33 cellular contexts compared by ENCODE assay signal in the genomic region with DNA sequence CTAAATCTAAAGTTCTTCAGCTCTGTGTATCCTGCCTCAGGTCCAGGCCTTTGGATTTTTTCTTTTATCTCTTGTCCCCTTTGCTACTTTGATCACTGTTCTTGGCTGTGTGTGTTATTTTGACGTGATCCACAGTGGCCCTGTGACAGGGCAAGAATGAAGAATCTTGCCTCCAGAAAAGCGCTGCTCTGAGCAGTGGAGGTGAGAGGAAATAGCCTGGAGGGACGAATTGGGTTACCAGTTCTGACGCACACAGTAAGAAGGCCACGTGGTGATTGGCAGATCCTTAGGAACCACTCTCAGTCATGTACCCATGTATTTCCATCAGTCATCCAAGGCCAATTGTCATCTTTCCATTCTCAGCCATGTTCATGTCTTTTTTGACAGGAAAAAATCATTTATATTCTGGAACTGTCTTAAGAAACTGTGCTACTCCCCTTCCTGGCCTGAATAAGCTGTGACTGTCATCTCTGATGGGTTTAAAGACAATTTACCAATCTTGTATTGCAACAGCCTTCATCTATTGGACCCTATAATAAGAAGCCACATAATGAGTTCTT. TPM values are rescaled to one million over a fixed set of nuclear protein-coding genes. Genes with fewer than 3 reads are reported as not detected.
"Had no signal": no experiment of that assay in that cellular context is flagged by ENCODE, and none has a peak within 500 bp of the region (broad histone marks: within the 10 kb centered on the region; RNA-seq: fewer than 3 reads in every experiment).

No MANE protein-coding gene starts in this region.

- H3K4me1 ChIP-seq: adrenal gland, body of pancreas, breast epithelium, SJCRH30 had no signal

- H3K27me3 Mint-ChIP-seq: activated CD4-positive, alpha-beta memory T cell treated with anti-CD3 and anti-CD28 coated beads, Interleukin-2, amount 10 ng/mL, durations not matched to agents 7 days and 5 days had no signal

- H3K36me3 ChIP-seq: adrenal gland, breast epithelium, SJCRH30 had no signal

- H3K27ac Mint-ChIP-seq: activated CD4-positive, alpha-beta memory T cell treated with anti-CD3 and anti-CD28 coated beads, Interleukin-2, amount 10 ng/mL, durations not matched to agents 7 days and 5 days; activated CD4-positive, alpha-beta T cell treated with anti-CD3 and anti-CD28 coated beads for 36 hours; activated naive CD4-positive, alpha-beta T cell treated with anti-CD3 and anti-CD28 coated beads for 36 hours; activated naive CD4-positive, alpha-beta T cell treated with anti-CD3 and anti-CD28 coated beads, Interleukin-2, amount 50 U/mL, for 72 hours; T-helper 1 cell treated with Interleukin-12 subunit alpha and Interleukin-12 subunit beta and Interleukin-4 antibody, amounts not matched to agents 30 μg/mL and 1 μg/mL, for 36 hours; T-helper 2 cell treated with Interferon-gamma antibody and Interleukin-4, amounts not matched to agents 5 μg/mL and 100 μg/mL, for 36 hours had no signal

- H3K27me3 ChIP-seq: adrenal gland, body of pancreas, SJCRH30 had no signal

- H3K4me1 Mint-ChIP-seq: activated CD4-positive, alpha-beta memory T cell treated with anti-CD3 and anti-CD28 coated beads, Interleukin-2, amount 10 ng/mL, durations not matched to agents 7 days and 5 days; activated CD4-positive, alpha-beta T cell treated with anti-CD3 and anti-CD28 coated beads for 36 hours had no signal

- H3K9me2 ChIP-seq: SK-N-SH had no signal

- ATAC-seq: activated CD4-positive, alpha-beta T cell treated with anti-CD3 and anti-CD28 coated beads for 36 hours; activated naive CD4-positive, alpha-beta T cell treated with anti-CD3 and anti-CD28 coated beads, Interleukin-2, amount 50 U/mL, for 72 hours; body of pancreas had no signal

- H2AFZ ChIP-seq: PC-9 had no signal

- H3K4me3 Mint-ChIP-seq: activated CD4-positive, alpha-beta memory T cell treated with anti-CD3 and anti-CD28 coated beads, Interleukin-2, amount 10 ng/mL, durations not matched to agents 7 days and 5 days; activated CD4-positive, alpha-beta T cell treated with anti-CD3 and anti-CD28 coated beads for 36 hours; activated naive CD4-positive, alpha-beta T cell treated with anti-CD3 and anti-CD28 coated beads for 36 hours; T-helper 1 cell treated with Interleukin-12 subunit alpha and Interleukin-12 subunit beta and Interleukin-4 antibody, amounts not matched to agents 30 μg/mL and 1 μg/mL, for 36 hours; T-helper 2 cell treated with Interferon-gamma antibody and Interleukin-4, amounts not matched to agents 5 μg/mL and 100 μg/mL, for 36 hours had no signal

- H3K9me3 Mint-ChIP-seq: activated CD4-positive, alpha-beta memory T cell treated with anti-CD3 and anti-CD28 coated beads, Interleukin-2, amount 10 ng/mL, durations not matched to agents 7 days and 5 days; T-helper 1 cell treated with Interleukin-12 subunit alpha and Interleukin-12 subunit beta and Interleukin-4 antibody, amounts not matched to agents 30 μg/mL and 1 μg/mL, for 36 hours; T-helper 2 cell treated with Interferon-gamma antibody and Interleukin-4, amounts not matched to agents 5 μg/mL and 100 μg/mL, for 36 hours had no signal

- DNase-seq: activated CD4-positive, alpha-beta memory T cell treated with anti-CD3 and anti-CD28 coated beads, Interleukin-2, amount 10 ng/mL, durations not matched to agents 7 days and 5 days; activated CD4-positive, alpha-beta T cell treated with anti-CD3 and anti-CD28 coated beads for 36 hours; activated gamma-delta T cell treated with Interleukin-2 at 50 U/mL for 16 hours; activated naive CD4-positive, alpha-beta T cell treated with anti-CD3 and anti-CD28 coated beads for 36 hours; activated T-cell treated with anti-CD3 and anti-CD28 coated beads, Interleukin-2, amount 50 U/mL, for 1 hour; body of pancreas; central memory CD4-positive, alpha-beta T cell; Kasumi-1; KG1; MM.1S; MV-4-11; NCI-H1092; NCI-H1436 treated with DMSO at 0.1 percent for 48 hours; NCI-H1694 treated with DMSO at 0.1 percent for 48 hours; NCI-H2029 treated with DMSO at 0.1 percent for 48 hours; NCI-H2107; NCI-H2171; NCI-H510A; NCI-H526; NCI-H748 treated with DMSO at 0.1 percent for 48 hours; NK-92 treated with Interleukin-12 subunit alpha and Interleukin-12 subunit beta, amount 100 ng/mL, for 24 hours; PC-9; SHP77; SJCRH30; SK-N-SH had no signal

- H3K9me3 ChIP-seq: adrenal gland, body of pancreas, breast epithelium, SJCRH30, SK-N-SH had no signal

- H3K4me2 ChIP-seq: PC-9, SK-N-SH had no signal

- H3K36me3 Mint-ChIP-seq: activated naive CD4-positive, alpha-beta T cell treated with anti-CD3 and anti-CD28 coated beads, Interleukin-2, amount 50 U/mL, for 72 hours had no signal

- H3K4me3 ChIP-seq: adrenal gland, body of pancreas, breast epithelium, PC-9, SJCRH30 had no signal

- H3K27ac ChIP-seq: body of pancreas, breast epithelium, PC-9, RWPE1, SJCRH30 had no signal

- H3K9ac ChIP-seq: SK-N-SH had no signal

RNA-seq across cellular contexts. Expression of a gene that starts 47.6 kb away (rescaled TPM):
- total RNA-seq: activated CD4-positive, alpha-beta memory T cell treated with anti-CD3 and anti-CD28 coated beads, Interleukin-2, amount 10 ng/mL, durations not matched to agents 7 days and 5 days; activated CD4-positive, alpha-beta T cell treated with anti-CD3 and anti-CD28 coated beads for 36 hours; activated CD8-positive, alpha-beta memory T cell treated with anti-CD3 and anti-CD28 coated beads for 36 hours; activated naive CD4-positive, alpha-beta T cell treated with anti-CD3 and anti-CD28 coated beads for 36 hours; activated naive CD4-positive, alpha-beta T cell treated with anti-CD3 and anti-CD28 coated beads, Interleukin-2, amount 50 U/mL, for 72 hours; OCI-LY7; PC-9; SJCRH30 had no signal
